Comparison of ENCODE assay signal across 9 cellular contexts in genomic region chr2:168889635-168890005, GRCh38. TPM values are rescaled to one million over a fixed set of nuclear protein-coding genes. Genes with fewer than 3 reads are reported as not detected.
DNase-seq lines count a peak whose midpoint lies in the region; ATAC-seq and TF ChIP-seq lines count a peak whose summit lies in the region.
"Had no signal": no experiment of that assay in that cellular context is flagged by ENCODE, and none has a peak within 500 bp of the region (broad histone marks: within the 10 kb centered on the region; RNA-seq: fewer than 3 reads in every experiment).

No MANE protein-coding gene starts in this region.

- TF ChIP-seq POLR2A in esophagus muscularis mucosa (IDR thresholded peaks at IDR 0.05; ENCODE audit: low read depth) (no peak), gastrocnemius medialis (IDR thresholded peaks at IDR 0.05) (no peak)

- peak overlapping the region; percentile 86 to 90 for H3K4me3 Mint-ChIP-seq in stimulated activated naive B cell treated with anti-CD40 and anti-IgM and Interleukin-4, amounts not matched to agents 10 μg/mL and 1 μg/mL and 100 μg/mL, for 72 hours

- POLR2A ChIA-PET in SK-N-SH (lab: Yijun Ruan, JAX), result no interaction called here
- POLR2A ChIA-PET in Panc1 (lab: Charles Lee), result no interaction called here

- in situ Hi-C loops in Panc1 (cut with HindIII; ENCODE audit: low pct_unique_long_range_greater_than_20kb, low sequenced_read_pairs) (no loop called here), gastrocnemius medialis (cut with MboI; ENCODE audit: low sequenced_read_pairs in 4 of 4) (no loop called here)

- H3K36me3 Mint-ChIP-seq in stimulated activated naive B cell treated with anti-CD40 and anti-IgM and Interleukin-4, amounts not matched to agents 10 μg/mL and 1 μg/mL and 100 μg/mL, for 72 hours, result no peaks in the 10 kb centered on the region

- H3K4me2 ChIP-seq in SK-N-SH, result peak overlapping the region; percentile 81

- no peaks in the 10 kb centered on the region for H3K9me3 ChIP-seq in SK-N-SH
- H3K9me3 ChIP-seq in Panc1 (ENCODE audit: control insufficient read depth, insufficient read depth, low read depth, low read length), result no peaks in the 10 kb centered on the region
- no peaks in the 10 kb centered on the region for H3K9me3 ChIP-seq in esophagus muscularis mucosa
- H3K9me3 ChIP-seq in gastrocnemius medialis, result no peaks in the 10 kb centered on the region

- CTCF ChIA-PET in SK-N-SH (lab: Yijun Ruan, JAX) (no interaction called here), Panc1 (lab: Charles Lee) (no interaction called here)

- H3K9me2 ChIP-seq in SK-N-SH, result no peaks in the 10 kb centered on the region

- H2AFZ ChIP-seq in SK-N-SH (ENCODE audit: low read depth), result peak overlapping the region; percentile 97

- WGBS in SK-N-SH (ENCODE audit: low lambda C conversion rate), result 9% methylated on average over 3 of the region's 3 CpGs
- WGBS in esophagus muscularis mucosa, result 50% methylated on average over 3 of the region's 3 CpGs

- TF ChIP-seq RAD21 in SK-N-SH (IDR thresholded peaks at IDR 0.05; ENCODE audit: low read length), result no peak

- H3K36me3 ChIP-seq in SK-N-SH (replicated peaks in 1 of 2; ENCODE audit: control insufficient read depth in 1 of 2, insufficient read depth in 2 of 2, low read length in 1 of 2) (no peaks in the 10 kb centered on the region), Panc1 (ENCODE audit: control insufficient read depth, insufficient read depth, low read length) (peaks cover 3% of the 10 kb centered on the region; the same call in 1 of the 2 replicates), esophagus muscularis mucosa (no peaks in the 10 kb centered on the region), gastrocnemius medialis (no peaks in the 10 kb centered on the region)

- H3K4me1 ChIP-seq in SK-N-SH (ENCODE audit: control insufficient read depth in 1 of 2, insufficient read depth in 2 of 2, low read depth in 1 of 2, low read length in 1 of 2) (peaks cover 6 to 7% of the 10 kb centered on the region in 2 experiments; a peak in 2 of 4 replicates), Panc1 (ENCODE audit: control insufficient read depth, insufficient read depth, low read length) (peaks cover 3% of the 10 kb centered on the region; the same call in 1 of the 2 replicates), esophagus muscularis mucosa (peaks cover 0 to 12% (median 11%) of the 10 kb centered on the region in 4 donors), gastrocnemius medialis (peaks cover 0 to 5% of the 10 kb centered on the region in 2 donors)

- no peak for DNase-seq in SK-N-SH
- no peak for DNase-seq in Panc1 (ENCODE audit: low read depth, low spot score)
- DNase-seq in esophagus muscularis mucosa (ENCODE audit: extremely low spot score), result no peak
- no peak for DNase-seq in stimulated activated naive B cell treated with anti-CD40 and anti-IgM and Interleukin-4, amounts not matched to agents 10 μg/mL and 1 μg/mL and 100 μg/mL, for 72 hours
- no peak for DNase-seq in left lobe of liver (ENCODE audit: low spot score)
- DNase-seq in activated CD8-positive, alpha-beta memory T cell treated with anti-CD3 and anti-CD28 coated beads for 24 hours, result no peak
- DNase-seq in gastrocnemius medialis, result no peak

- peak overlapping the region; percentile 74 to 90 for H3K4me3 ChIP-seq in SK-N-SH (ENCODE audit: low read depth in 2 of 2, low read length in 1 of 2)
- H3K4me3 ChIP-seq in Panc1 (ENCODE audit: low read depth in 2 of 2, low read length in 2 of 2), result peak overlapping the region; percentile 82 to 84
- H3K4me3 ChIP-seq in esophagus muscularis mucosa, result peak overlapping the region in 3 of 4 donors; percentile 52 to 62 (median 58)
- H3K4me3 ChIP-seq in gastrocnemius medialis, result peak overlapping the region in 2 of 4 donors; percentile 59 to 73

- TSS peak; percentile 78 for BruUV-seq in Panc1 (replicated peaks; lab: Mats Ljungman, UMichigan)

- ATAC-seq in SK-N-SH treated with all-trans-retinoic acid at 6 μM for 48 hours (no peak; the same call in 2 of the 3 replicates), Panc1 (peak; percentile 7; the same call in 1 of the 2 replicates), left lobe of liver (no peak), gastrocnemius medialis (no peak)
- no peak for ATAC-seq in stimulated activated naive B cell treated with anti-CD40 and anti-IgM and Interleukin-4, amounts not matched to agents 10 μg/mL and 1 μg/mL and 100 μg/mL, for 72 hours (replicated peaks)

- H4K20me1 ChIP-seq in SK-N-SH (ENCODE audit: insufficient read depth), result no peaks in the 10 kb centered on the region

- H3F3A ChIP-seq in SK-N-SH (replicated peaks; ENCODE audit: insufficient read depth), result peaks cover 6% of the 10 kb centered on the region

- H3K9me3 Mint-ChIP-seq in stimulated activated naive B cell treated with anti-CD40 and anti-IgM and Interleukin-4, amounts not matched to agents 10 μg/mL and 1 μg/mL and 100 μg/mL, for 72 hours, result no peaks in the 10 kb centered on the region

- H3K27ac ChIP-seq in SK-N-SH (ENCODE audit: low read depth in 2 of 2, low read length in 1 of 2) (no peak overlapping the region), Panc1 (ENCODE audit: low read length) (peak overlapping the region; percentile 87), esophagus muscularis mucosa (replicated peaks in 1 of 4) (no peak overlapping the region), gastrocnemius medialis (no peak overlapping the region)

- TF ChIP-seq EP300 in SK-N-SH (IDR thresholded peaks at IDR 0.05; ENCODE audit: borderline replicate concordance in 1 of 2, low read depth in 1 of 2, low read length in 1 of 2) (no peak), esophagus muscularis mucosa (IDR thresholded peaks at IDR 0.05) (no peak)

- H3K27me3 ChIP-seq in SK-N-SH (ENCODE audit: insufficient read depth) (no peaks in the 10 kb centered on the region), Panc1 (ENCODE audit: control insufficient read depth, insufficient read depth, low read length) (peaks cover 9% of the 10 kb centered on the region), esophagus muscularis mucosa (no peaks in the 10 kb centered on the region), gastrocnemius medialis (no peaks in the 10 kb centered on the region)

- peaks cover 21% of the 10 kb centered on the region for H3K79me2 ChIP-seq in SK-N-SH (ENCODE audit: insufficient read depth)

- no peak overlapping the region for H3K27ac Mint-ChIP-seq in stimulated activated naive B cell treated with anti-CD40 and anti-IgM and Interleukin-4, amounts not matched to agents 10 μg/mL and 1 μg/mL and 100 μg/mL, for 72 hours

- peak overlapping the region; percentile 72 for H3K9ac ChIP-seq in SK-N-SH

- H3K27me3 Mint-ChIP-seq in stimulated activated naive B cell treated with anti-CD40 and anti-IgM and Interleukin-4, amounts not matched to agents 10 μg/mL and 1 μg/mL and 100 μg/mL, for 72 hours, result peaks cover 0 to 13% of the 10 kb centered on the region in 2 donors

- H3K4me1 Mint-ChIP-seq in stimulated activated naive B cell treated with anti-CD40 and anti-IgM and Interleukin-4, amounts not matched to agents 10 μg/mL and 1 μg/mL and 100 μg/mL, for 72 hours, result peaks cover 4 to 6% of the 10 kb centered on the region in 2 donors

- intact Hi-C loops in Panc1 (cut with micrococcal nuclease; ENCODE audit: unreplicated experiment) (no loop called here), esophagus muscularis mucosa (cut with DNase I) (no loop called here), gastrocnemius medialis (cut with DNase I; ENCODE audit: low total_unique reads) (no loop called here)

- TF ChIP-seq CTCF in SK-N-SH (IDR thresholded peaks at IDR 0.05) (no peak), Panc1 (IDR thresholded peaks at IDR 0.05) (no peak), esophagus muscularis mucosa (IDR thresholded peaks at IDR 0.05) (no peak), gastrocnemius medialis (IDR thresholded peaks at IDR 0.05 in 4 of 5, conservative IDR thresholded peaks at IDR 0.05 in 1 of 5) (no peak)

TF ChIP-seq in SK-N-SH, 30 proteins besides CTCF, POLR2A, EP300 and RAD21 (continues in another document):
- no peak for TF ChIP-seq CHD2 (IDR thresholded peaks at IDR 0.05; ENCODE audit: low read length, partially characterized antibody)
- no peak for TF ChIP-seq EZH2phosphoT487 (IDR thresholded peaks at IDR 0.05; ENCODE audit: borderline replicate concordance, low read depth)

TF ChIP-seq in SK-N-SH treated with all-trans-retinoic acid at 6 μM for 48 hours, 23 proteins besides CTCF, POLR2A, EP300 and RAD21 (continues in another document):
- TF ChIP-seq ESRRG (CRISPR knock-in tag; IDR thresholded peaks at IDR 0.05), result no peak
- TF ChIP-seq SNAI2 (CRISPR knock-in tag; IDR thresholded peaks at IDR 0.05), result no peak
- no peak for TF ChIP-seq ZFP3 (CRISPR knock-in tag; IDR thresholded peaks at IDR 0.05)
- TF ChIP-seq ZNF565 (CRISPR knock-in tag; conservative IDR thresholded peaks at IDR 0.05; ENCODE audit: low read depth), result no peak
- no peak for TF ChIP-seq RARB (CRISPR knock-in tag; IDR thresholded peaks at IDR 0.05)
- TF ChIP-seq OSR1 (CRISPR knock-in tag; IDR thresholded peaks at IDR 0.05), result no peak
- TF ChIP-seq ZNF70 (CRISPR knock-in tag; IDR thresholded peaks at IDR 0.05), result no peak
- no peak for TF ChIP-seq CSRNP3 (CRISPR knock-in tag; IDR thresholded peaks at IDR 0.05)

RNA-seq across cellular contexts. Expression of gene SPC25, which starts 0.6 kb away (rescaled TPM):
- 4.8 TPM in 2 replicates for polyA plus RNA-seq in SK-N-SH (2012; rRNA removed)
- polyA plus RNA-seq in SK-N-SH (2012; cell fraction: cytosol; rRNA removed), result 6.9 and 9.4 TPM in 2 replicates
- polyA plus RNA-seq in SK-N-SH (2012; cell fraction: nucleus; rRNA removed), result 0.90 and 1.2 TPM in 2 replicates
- total RNA-seq in Panc1 (2021; ENCODE audit: unreplicated experiment) (21.1 TPM), esophagus muscularis mucosa (under 1 TPM in 1 of 4 donors, not detected in 3; 0.23 TPM), left lobe of liver (0.35 TPM), gastrocnemius medialis (not detected)
- 6.7 TPM for polyA plus RNA-seq in Panc1 (2012; ENCODE audit: insufficient read length)

RNA-seq across cellular contexts. Expression of gene G6PC2, which starts 11.5 kb away (rescaled TPM):
- polyA plus RNA-seq in SK-N-SH (2012; rRNA removed), result not detected in 2 replicates
- not detected in 2 replicates for polyA plus RNA-seq in SK-N-SH (2012; cell fraction: cytosol; rRNA removed)
- not detected in 2 replicates for polyA plus RNA-seq in SK-N-SH (2012; cell fraction: nucleus; rRNA removed)
- not detected for total RNA-seq in Panc1 (2021; ENCODE audit: unreplicated experiment)
- polyA plus RNA-seq in Panc1 (2012; ENCODE audit: insufficient read length), result not detected
- not detected for total RNA-seq in esophagus muscularis mucosa
- not detected for total RNA-seq in left lobe of liver
- not detected for total RNA-seq in gastrocnemius medialis
- total RNA-seq: Daoy had no signal

Comparison
In these comparisons a context has a peak if more than half of its experiments do, and no peak if none do; other contexts are left out.
1. RNA of gene SPC25, which starts 0.6 kb away (total RNA-seq): 21.1 TPM in Panc1 (single experiment); 0.35 TPM in left lobe of liver (single experiment), 0.23 TPM in esophagus muscularis mucosa and not detected in gastrocnemius medialis; every median in the first group is over 10 times any median in the second.